Comparison of ENCODE assay signal across 1 cellular context in genomic region chr12:118016424-118017264, GRCh38.
TF ChIP-seq lines count a peak whose summit lies in the region.

TSS of gene RFC5 (plus strand) at chr12:118016703. CDS start at chr12:118016828, 125 bp downstream.

TF ChIP-seq in K562, 482 proteins besides CTCF, POLR2A, EP300 and RAD21 (continued from another document and continues in another):
- no peak for TF ChIP-seq ADNP (tag; IDR thresholded peaks at IDR 0.05)
- no peak for TF ChIP-seq PHB2 (IDR thresholded peaks at IDR 0.05; ENCODE audit: low read depth)
- no peak for TF ChIP-seq CREB3 (tag; conservative IDR thresholded peaks at IDR 0.05; ENCODE audit: low read depth)
- TF ChIP-seq HMGN3 (IDR thresholded peaks at IDR 0.05; ENCODE audit: borderline replicate concordance, extremely low read depth, insufficient read length, low read depth, low read length): peak; percentile 39
- TF ChIP-seq GTF2B (IDR thresholded peaks at IDR 0.05; ENCODE audit: extremely low read depth, insufficient read length): peak; percentile 50
- no peak for TF ChIP-seq SIRT6 (IDR thresholded peaks at IDR 0.05; ENCODE audit: low read depth, low read length)
- peak; percentile 77 for TF ChIP-seq TAF7 (tag; IDR thresholded peaks at IDR 0.05)
- TF ChIP-seq ZNF175 (CRISPR knock-in tag; IDR thresholded peaks at IDR 0.05; ENCODE audit: low read depth): no peak
- TF ChIP-seq ZNF253 (CRISPR knock-in tag; conservative IDR thresholded peaks at IDR 0.05): no peak
- TF ChIP-seq CREBBP (IDR thresholded peaks at IDR 0.05; ENCODE audit: low read depth, low read length): no peak
- peak; percentile 79 for TF ChIP-seq SIN3B (IDR thresholded peaks at IDR 0.05; ENCODE audit: low read depth)
- TF ChIP-seq TGIF2 (CRISPR knock-in tag; IDR thresholded peaks at IDR 0.05): no peak
- TF ChIP-seq TAL1 (IDR thresholded peaks at IDR 0.05): no peak
- peak; percentile 92 for TF ChIP-seq ZBTB7A (IDR thresholded peaks at IDR 0.05; ENCODE audit: borderline replicate concordance, control insufficient read depth, low read depth, low read length)
- TF ChIP-seq E4F1 (CRISPR knock-in tag; IDR thresholded peaks at IDR 0.05; ENCODE audit: borderline replicate concordance): no peak
- no peak for TF ChIP-seq HINFP (tag; conservative IDR thresholded peaks at IDR 0.05; ENCODE audit: low read depth)
- TF ChIP-seq HMG20A (CRISPR knock-in tag; conservative IDR thresholded peaks at IDR 0.05): no peak
- no peak; the same call in 1 of the 2 replicates for TF ChIP-seq VEZF1 (CRISPR knock-in tag; IDR thresholded peaks at IDR 0.05)
- TF ChIP-seq CBFA2T3 (IDR thresholded peaks at IDR 0.05): no peak
- TF ChIP-seq MEF2A (IDR thresholded peaks at IDR 0.05; ENCODE audit: control insufficient read depth, low read depth, low read length): no peak
- TF ChIP-seq PHTF2 (CRISPR knock-in tag; IDR thresholded peaks at IDR 0.05): no peak
- TF ChIP-seq RBM25 (IDR thresholded peaks at IDR 0.05; ENCODE audit: low read depth, low read length, severe bottlenecking): peak; percentile 92
- no peak for TF ChIP-seq IRF9 (tag; IDR thresholded peaks at IDR 0.05)
- TF ChIP-seq ZFP91 (CRISPR knock-in tag; IDR thresholded peaks at IDR 0.05): 0 out of 2 replicates have a peak, but pooled peaks have one; percentile 46
- TF ChIP-seq ETV6 (IDR thresholded peaks at IDR 0.05; ENCODE audit: borderline replicate concordance in 1 of 2, low read depth in 2 of 2, low read length in 1 of 2): no peak
- TF ChIP-seq ETV6 (CRISPR knock-in tag; IDR thresholded peaks at IDR 0.05; ENCODE audit: borderline replicate concordance): no peak
- peak; percentile 82 for TF ChIP-seq SP1 (CRISPR knock-in tag; IDR thresholded peaks at IDR 0.05)
- 0 out of 2 replicates have a peak, but pooled peaks have one; percentile 36 for TF ChIP-seq MTA1 (IDR thresholded peaks at IDR 0.05; ENCODE audit: borderline replicate concordance)
- peak; percentile 96 for TF ChIP-seq SPI1 (IDR thresholded peaks at IDR 0.05; ENCODE audit: borderline replicate concordance, low read depth, low read length)
- TF ChIP-seq E2F4 (CRISPR knock-in tag; IDR thresholded peaks at IDR 0.05; ENCODE audit: low read depth): peak; percentile 88
- TF ChIP-seq NCOA1 (IDR thresholded peaks at IDR 0.05; ENCODE audit: low read depth): no peak
- TF ChIP-seq ZNF511 (CRISPR knock-in tag; IDR thresholded peaks at IDR 0.05): 0 out of 2 replicates have a peak, but pooled peaks have one; percentile 56
- TF ChIP-seq EGR1 (conservative IDR thresholded peaks at IDR 0.05): peak; percentile 73; the same call in 1 of the 2 replicates
- TF ChIP-seq PREB (CRISPR knock-in tag; IDR thresholded peaks at IDR 0.05): no peak
- TF ChIP-seq KLF16 (IDR thresholded peaks at IDR 0.05): no peak
- TF ChIP-seq L3MBTL2 (IDR thresholded peaks at IDR 0.05): peak; percentile 89
- no peak for TF ChIP-seq HNRNPH1 (optimal IDR thresholded peaks at IDR 0.05; ENCODE audit: low read depth, low read length)
- TF ChIP-seq THRB (CRISPR knock-in tag; conservative IDR thresholded peaks at IDR 0.05): no peak
- no peak for TF ChIP-seq U2AF1 (optimal IDR thresholded peaks at IDR 0.05; ENCODE audit: low read depth, low read length)
- TF ChIP-seq CBX3 (IDR thresholded peaks at IDR 0.05; ENCODE audit: borderline replicate concordance in 1 of 2, low read length in 2 of 2): no peak
- TF ChIP-seq GTF3C2 (IDR thresholded peaks at IDR 0.05; ENCODE audit: borderline replicate concordance, extremely low read depth, insufficient read length): no peak
- no peak for TF ChIP-seq ZNF165 (CRISPR knock-in tag; IDR thresholded peaks at IDR 0.05; ENCODE audit: borderline replicate concordance)
- TF ChIP-seq TAF1 (IDR thresholded peaks at IDR 0.05; ENCODE audit: control insufficient read depth, extremely low read depth, insufficient read depth, low read length, severe bottlenecking): peak; percentile 91
- 0 out of 2 replicates have a peak, but pooled peaks have one; percentile 25 for TF ChIP-seq ZBTB43 (CRISPR knock-in tag; IDR thresholded peaks at IDR 0.05)
- TF ChIP-seq HIVEP1 (CRISPR knock-in tag; IDR thresholded peaks at IDR 0.05): no peak
- TF ChIP-seq RBFOX2 (IDR thresholded peaks at IDR 0.05; ENCODE audit: low read depth, low read length): peak; percentile 100
